Comparison of ENCODE assay signal across 1 cellular context in the genomic region with DNA sequence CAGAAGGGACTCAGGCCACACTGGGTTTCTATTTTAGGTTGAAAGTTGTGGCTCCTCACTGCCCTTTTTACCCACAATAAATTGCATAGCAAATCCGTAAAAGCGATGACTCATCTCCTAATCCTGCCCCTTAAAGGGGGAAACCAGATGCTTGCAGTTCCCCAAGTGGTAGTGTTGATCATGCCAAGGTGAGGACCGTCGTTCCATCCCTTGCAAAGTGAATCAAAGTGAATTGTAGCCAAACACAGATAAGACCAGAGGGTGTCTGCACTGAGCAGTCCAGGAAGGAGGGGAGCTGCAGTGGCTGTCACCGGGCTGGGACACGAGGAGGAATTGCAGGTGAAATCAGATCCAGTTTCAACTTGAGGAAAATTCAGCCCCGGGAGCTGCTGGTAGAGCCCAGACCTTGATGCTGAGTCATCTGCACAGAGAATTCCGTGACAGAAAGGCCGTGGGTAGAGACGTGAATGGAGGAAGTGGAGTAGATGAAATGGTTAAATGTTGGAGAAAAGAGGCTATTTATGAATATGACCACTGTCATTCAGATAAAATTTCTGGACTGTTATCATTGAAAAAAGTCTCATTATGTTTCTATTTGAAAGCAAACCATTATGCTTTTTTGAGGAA.
TF ChIP-seq lines count a peak whose summit lies in the region.

No MANE protein-coding gene starts in this region.

TF ChIP-seq in GM12878, 131 proteins besides CTCF, POLR2A, EP300 and RAD21 (continued from another document):
- TF ChIP-seq CEBPZ (IDR thresholded peaks at IDR 0.05; ENCODE audit: low read depth, low read length) (no peak), SMARCA5 (IDR thresholded peaks at IDR 0.05) (no peak), PAX5 (IDR thresholded peaks at IDR 0.05; ENCODE audit: borderline replicate concordance, low read depth, low read length) (no peak), ZZZ3 (IDR thresholded peaks at IDR 0.05; ENCODE audit: control insufficient read depth, insufficient read length, low read depth) (no peak), PML (IDR thresholded peaks at IDR 0.05; ENCODE audit: low read length) (no peak), ELK1 (IDR thresholded peaks at IDR 0.05; ENCODE audit: low read depth, low read length) (no peak), KLF5 (IDR thresholded peaks at IDR 0.05; ENCODE audit: partially characterized antibody) (no peak), ZNF207 (IDR thresholded peaks at IDR 0.05; ENCODE audit: borderline replicate concordance) (no peak), CHD2 (IDR thresholded peaks at IDR 0.05; ENCODE audit: borderline replicate concordance, low read depth, low read length) (no peak), SUZ12 (IDR thresholded peaks at IDR 0.05; ENCODE audit: unreplicated experiment) (no peak), YBX1 (IDR thresholded peaks at IDR 0.05) (no peak), IKZF2 (IDR thresholded peaks at IDR 0.05) (peak in 1 of 2 experiments; percentile 15; a peak in 1 of 4 replicates), GABPA (IDR thresholded peaks at IDR 0.05; ENCODE audit: low read depth) (no peak), HDAC2 (IDR thresholded peaks at IDR 0.05) (no peak), CHD4 (IDR thresholded peaks at IDR 0.05) (no peak), CBX3 (IDR thresholded peaks at IDR 0.05; ENCODE audit: borderline replicate concordance, low read depth) (no peak), BRCA1 (IDR thresholded peaks at IDR 0.05; ENCODE audit: low read depth, low read length) (no peak), CREB1 (IDR thresholded peaks at IDR 0.05; ENCODE audit: low read depth) (no peak), STAT1 (conservative IDR thresholded peaks at IDR 0.05) (no peak), SMC3 (IDR thresholded peaks at IDR 0.05; ENCODE audit: borderline replicate concordance, low read length) (no peak), NFXL1 (IDR thresholded peaks at IDR 0.05; ENCODE audit: borderline replicate concordance) (no peak), JUNB (IDR thresholded peaks at IDR 0.05) (peak; percentile 40; the same call in 1 of the 2 replicates), CREM (IDR thresholded peaks at IDR 0.05; ENCODE audit: low read depth) (no peak), PAX8 (IDR thresholded peaks at IDR 0.05) (no peak)
- TF ChIP-seq, protein P1, sequence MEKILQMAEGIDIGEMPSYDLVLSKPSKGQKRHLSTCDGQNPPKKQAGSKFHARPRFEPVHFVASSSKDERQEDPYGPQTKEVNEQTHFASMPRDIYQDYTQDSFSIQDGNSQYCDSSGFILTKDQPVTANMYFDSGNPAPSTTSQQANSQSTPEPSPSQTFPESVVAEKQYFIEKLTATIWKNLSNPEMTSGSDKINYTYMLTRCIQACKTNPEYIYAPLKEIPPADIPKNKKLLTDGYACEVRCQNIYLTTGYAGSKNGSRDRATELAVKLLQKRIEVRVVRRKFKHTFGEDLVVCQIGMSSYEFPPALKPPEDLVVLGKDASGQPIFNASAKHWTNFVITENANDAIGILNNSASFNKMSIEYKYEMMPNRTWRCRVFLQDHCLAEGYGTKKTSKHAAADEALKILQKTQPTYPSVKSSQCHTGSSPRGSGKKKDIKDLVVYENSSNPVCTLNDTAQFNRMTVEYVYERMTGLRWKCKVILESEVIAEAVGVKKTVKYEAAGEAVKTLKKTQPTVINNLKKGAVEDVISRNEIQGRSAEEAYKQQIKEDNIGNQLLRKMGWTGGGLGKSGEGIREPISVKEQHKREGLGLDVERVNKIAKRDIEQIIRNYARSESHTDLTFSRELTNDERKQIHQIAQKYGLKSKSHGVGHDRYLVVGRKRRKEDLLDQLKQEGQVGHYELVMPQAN (conservative IDR thresholded peaks at IDR 0.05), result no peak
- TF ChIP-seq, protein P2, sequence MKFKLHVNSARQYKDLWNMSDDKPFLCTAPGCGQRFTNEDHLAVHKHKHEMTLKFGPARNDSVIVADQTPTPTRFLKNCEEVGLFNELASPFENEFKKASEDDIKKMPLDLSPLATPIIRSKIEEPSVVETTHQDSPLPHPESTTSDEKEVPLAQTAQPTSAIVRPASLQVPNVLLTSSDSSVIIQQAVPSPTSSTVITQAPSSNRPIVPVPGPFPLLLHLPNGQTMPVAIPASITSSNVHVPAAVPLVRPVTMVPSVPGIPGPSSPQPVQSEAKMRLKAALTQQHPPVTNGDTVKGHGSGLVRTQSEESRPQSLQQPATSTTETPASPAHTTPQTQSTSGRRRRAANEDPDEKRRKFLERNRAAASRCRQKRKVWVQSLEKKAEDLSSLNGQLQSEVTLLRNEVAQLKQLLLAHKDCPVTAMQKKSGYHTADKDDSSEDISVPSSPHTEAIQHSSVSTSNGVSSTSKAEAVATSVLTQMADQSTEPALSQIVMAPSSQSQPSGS (IDR thresholded peaks at IDR 0.05; ENCODE audit: low read length), result peak; percentile 58; the same call in 1 of the 2 replicates
- TF ChIP-seq, protein P3, sequence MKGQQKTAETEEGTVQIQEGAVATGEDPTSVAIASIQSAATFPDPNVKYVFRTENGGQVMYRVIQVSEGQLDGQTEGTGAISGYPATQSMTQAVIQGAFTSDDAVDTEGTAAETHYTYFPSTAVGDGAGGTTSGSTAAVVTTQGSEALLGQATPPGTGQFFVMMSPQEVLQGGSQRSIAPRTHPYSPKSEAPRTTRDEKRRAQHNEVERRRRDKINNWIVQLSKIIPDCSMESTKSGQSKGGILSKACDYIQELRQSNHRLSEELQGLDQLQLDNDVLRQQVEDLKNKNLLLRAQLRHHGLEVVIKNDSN (IDR thresholded peaks at IDR 0.05; ENCODE audit: borderline replicate concordance, extremely low read length, insufficient read depth, low read depth, low read length), result no peak
- TF ChIP-seq, protein P4, sequence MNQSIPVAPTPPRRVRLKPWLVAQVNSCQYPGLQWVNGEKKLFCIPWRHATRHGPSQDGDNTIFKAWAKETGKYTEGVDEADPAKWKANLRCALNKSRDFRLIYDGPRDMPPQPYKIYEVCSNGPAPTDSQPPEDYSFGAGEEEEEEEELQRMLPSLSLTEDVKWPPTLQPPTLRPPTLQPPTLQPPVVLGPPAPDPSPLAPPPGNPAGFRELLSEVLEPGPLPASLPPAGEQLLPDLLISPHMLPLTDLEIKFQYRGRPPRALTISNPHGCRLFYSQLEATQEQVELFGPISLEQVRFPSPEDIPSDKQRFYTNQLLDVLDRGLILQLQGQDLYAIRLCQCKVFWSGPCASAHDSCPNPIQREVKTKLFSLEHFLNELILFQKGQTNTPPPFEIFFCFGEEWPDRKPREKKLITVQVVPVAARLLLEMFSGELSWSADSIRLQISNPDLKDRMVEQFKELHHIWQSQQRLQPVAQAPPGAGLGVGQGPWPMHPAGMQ (IDR thresholded peaks at IDR 0.05; ENCODE audit: borderline replicate concordance), result no peak
TF ChIP-seq in GM12878: peak in this region for 5.
